Comparison of ENCODE assay signal across 10 cellular contexts in genomic region chr22:46063861-46064235, GRCh38.
DNase-seq lines count a peak whose midpoint lies in the region; ATAC-seq and TF ChIP-seq lines count a peak whose summit lies in the region.
"Had no signal": no experiment of that assay in that cellular context is flagged by ENCODE, and none has a peak within 500 bp of the region (broad histone marks: within the 10 kb centered on the region; RNA-seq: fewer than 3 reads in every experiment).

No MANE protein-coding gene starts in this region.

- H3K36me3 ChIP-seq in BLaER1 (peaks cover 5% of the 10 kb centered on the region; the same call in 1 of the 2 replicates), esophagus muscularis mucosa (peaks cover 0 to 9% (median 2%) of the 10 kb centered on the region in 4 donors)

- peaks cover 26% of the 10 kb centered on the region for H4K20me1 ChIP-seq in BLaER1

- TF ChIP-seq EP300 in esophagus muscularis mucosa (IDR thresholded peaks at IDR 0.05) = no peak

- no peak overlapping the region for H3K9ac ChIP-seq in BLaER1

- H3K9me3 ChIP-seq in BLaER1 = no peaks in the 10 kb centered on the region
- H3K9me3 ChIP-seq in esophagus muscularis mucosa = no peaks in the 10 kb centered on the region

- no peak overlapping the region for H3K27ac ChIP-seq in BLaER1
- peak overlapping the region; percentile 99 to 100 (median 100) for H3K27ac ChIP-seq in esophagus muscularis mucosa (replicated peaks in 1 of 4)

- peak overlapping the region; percentile 38; the same call in 1 of the 2 replicates for H3K4me2 ChIP-seq in BLaER1

- TF ChIP-seq POLR2A in esophagus muscularis mucosa (IDR thresholded peaks at IDR 0.05; ENCODE audit: low read depth) = no peak

- intact Hi-C loops in esophagus muscularis mucosa (cut with DNase I) = no loop called here

- H3K4me1 ChIP-seq in BLaER1 (peaks cover 62% of the 10 kb centered on the region), esophagus muscularis mucosa (peaks cover 86 to 100% (median 100%) of the 10 kb centered on the region in 4 donors)

- H3K4me3 ChIP-seq in BLaER1 (no peak overlapping the region), esophagus muscularis mucosa (peak overlapping the region in 3 of 4 donors; percentile 39 to 45 (median 41))

- peak; percentile 52 for DNase-seq in NCI-H345 (lab: John Stamatoyannopoulos, UW)
- no peak for DNase-seq in esophagus muscularis mucosa (ENCODE audit: extremely low spot score)
- peak; percentile 58 for DNase-seq in pons (ENCODE audit: low spot score)
- DNase-seq in COR-L47 (lab: John Stamatoyannopoulos, UW) = no peak
- DNase-seq: activated T-cell treated with anti-CD3 and anti-CD28 coated beads, Interleukin-2, amount 50 U/mL, for 4 hours; DND-41 had no signal

- H3K27me3 ChIP-seq in BLaER1 = peaks cover 56% of the 10 kb centered on the region
- no peaks in the 10 kb centered on the region for H3K27me3 ChIP-seq in esophagus muscularis mucosa

- TF ChIP-seq CTCF in esophagus muscularis mucosa (IDR thresholded peaks at IDR 0.05) = no peak

- 74% methylated on average over 11 of the region's 11 CpGs for WGBS in esophagus muscularis mucosa

- ATAC-seq in GM18909 (IDR thresholded peaks at IDR 0.05; ENCODE audit: poor library complexity, unreplicated experiment) = no peak
- no peak for ATAC-seq in HG03460 (IDR thresholded peaks at IDR 0.05; ENCODE audit: unreplicated experiment)
- ATAC-seq in HG02571 (IDR thresholded peaks at IDR 0.05; ENCODE audit: unreplicated experiment) = no peak
- ATAC-seq: activated T-cell treated with anti-CD3 and anti-CD28 coated beads, Interleukin-2, amount 50 U/mL, for 4 hours had no signal

Comparison
In these comparisons a context has a peak if more than half of its experiments do, and no peak if none do; other contexts are left out.
1. DNase-seq: peak in NCI-H345 (single experiment) and pons (single experiment); none in esophagus muscularis mucosa (single experiment) and COR-L47 (single experiment).